ENCODE assay signal across 1 cellular context in genomic region chr10:132512693-132513345, GRCh38.
TF ChIP-seq lines count a peak whose summit lies in the region.

No MANE protein-coding gene starts in this region.

TF ChIP-seq in SK-N-SH, 30 proteins besides CTCF, POLR2A, EP300 and RAD21 (continued from another document):
- TF ChIP-seq, protein P1, sequence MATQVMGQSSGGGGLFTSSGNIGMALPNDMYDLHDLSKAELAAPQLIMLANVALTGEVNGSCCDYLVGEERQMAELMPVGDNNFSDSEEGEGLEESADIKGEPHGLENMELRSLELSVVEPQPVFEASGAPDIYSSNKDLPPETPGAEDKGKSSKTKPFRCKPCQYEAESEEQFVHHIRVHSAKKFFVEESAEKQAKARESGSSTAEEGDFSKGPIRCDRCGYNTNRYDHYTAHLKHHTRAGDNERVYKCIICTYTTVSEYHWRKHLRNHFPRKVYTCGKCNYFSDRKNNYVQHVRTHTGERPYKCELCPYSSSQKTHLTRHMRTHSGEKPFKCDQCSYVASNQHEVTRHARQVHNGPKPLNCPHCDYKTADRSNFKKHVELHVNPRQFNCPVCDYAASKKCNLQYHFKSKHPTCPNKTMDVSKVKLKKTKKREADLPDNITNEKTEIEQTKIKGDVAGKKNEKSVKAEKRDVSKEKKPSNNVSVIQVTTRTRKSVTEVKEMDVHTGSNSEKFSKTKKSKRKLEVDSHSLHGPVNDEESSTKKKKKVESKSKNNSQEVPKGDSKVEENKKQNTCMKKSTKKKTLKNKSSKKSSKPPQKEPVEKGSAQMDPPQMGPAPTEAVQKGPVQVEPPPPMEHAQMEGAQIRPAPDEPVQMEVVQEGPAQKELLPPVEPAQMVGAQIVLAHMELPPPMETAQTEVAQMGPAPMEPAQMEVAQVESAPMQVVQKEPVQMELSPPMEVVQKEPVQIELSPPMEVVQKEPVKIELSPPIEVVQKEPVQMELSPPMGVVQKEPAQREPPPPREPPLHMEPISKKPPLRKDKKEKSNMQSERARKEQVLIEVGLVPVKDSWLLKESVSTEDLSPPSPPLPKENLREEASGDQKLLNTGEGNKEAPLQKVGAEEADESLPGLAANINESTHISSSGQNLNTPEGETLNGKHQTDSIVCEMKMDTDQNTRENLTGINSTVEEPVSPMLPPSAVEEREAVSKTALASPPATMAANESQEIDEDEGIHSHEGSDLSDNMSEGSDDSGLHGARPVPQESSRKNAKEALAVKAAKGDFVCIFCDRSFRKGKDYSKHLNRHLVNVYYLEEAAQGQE (IDR thresholded peaks at IDR 0.05; ENCODE audit: low read depth, low read length), result no peak
- TF ChIP-seq NFIC (IDR thresholded peaks at IDR 0.05; ENCODE audit: borderline replicate concordance) (no peak), POLR2AphosphoS5 (IDR thresholded peaks at IDR 0.05; ENCODE audit: low read depth, low read length) (no peak), EZH2phosphoT487 (IDR thresholded peaks at IDR 0.05; ENCODE audit: borderline replicate concordance, low read depth) (no peak), ELF1 (IDR thresholded peaks at IDR 0.05) (no peak), GABPA (IDR thresholded peaks at IDR 0.05; ENCODE audit: low read depth) (no peak), JUND (IDR thresholded peaks at IDR 0.05) (no peak), FOXM1 (IDR thresholded peaks at IDR 0.05; ENCODE audit: low read depth) (no peak), ZBTB33 (IDR thresholded peaks at IDR 0.05; ENCODE audit: borderline replicate concordance, low read depth) (no peak)
- TF ChIP-seq, protein P2, sequence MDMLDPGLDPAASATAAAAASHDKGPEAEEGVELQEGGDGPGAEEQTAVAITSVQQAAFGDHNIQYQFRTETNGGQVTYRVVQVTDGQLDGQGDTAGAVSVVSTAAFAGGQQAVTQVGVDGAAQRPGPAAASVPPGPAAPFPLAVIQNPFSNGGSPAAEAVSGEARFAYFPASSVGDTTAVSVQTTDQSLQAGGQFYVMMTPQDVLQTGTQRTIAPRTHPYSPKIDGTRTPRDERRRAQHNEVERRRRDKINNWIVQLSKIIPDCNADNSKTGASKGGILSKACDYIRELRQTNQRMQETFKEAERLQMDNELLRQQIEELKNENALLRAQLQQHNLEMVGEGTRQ (IDR thresholded peaks at IDR 0.05; ENCODE audit: borderline replicate concordance, low read depth, low read length), result no peak
